Comparison of ENCODE assay signal across 21 cellular contexts in genomic region chr7:150781961-150782360, GRCh38. TPM values are rescaled to one million over a fixed set of nuclear protein-coding genes. Genes with fewer than 3 reads are reported as not detected.
"Had no signal": no experiment of that assay in that cellular context is flagged by ENCODE, and none has a peak within 500 bp of the region (broad histone marks: within the 10 kb centered on the region; RNA-seq: fewer than 3 reads in every experiment).

No MANE protein-coding gene starts in this region.

- H3K27ac ChIP-seq: ascending aorta had no signal

- ATAC-seq: activated T-cell treated with anti-CD3 and anti-CD28 coated beads, Interleukin-2, amount 50 U/mL, for 72 hours; esophagus mucosa had no signal

- H3K4me3 ChIP-seq: ascending aorta had no signal

- H3K36me3 ChIP-seq: ascending aorta had no signal

- H3K4me1 ChIP-seq: ascending aorta had no signal

- H3K27me3 ChIP-seq: ascending aorta had no signal

- H3K36me3 Mint-ChIP-seq: activated naive CD4-positive, alpha-beta T cell treated with anti-CD3 and anti-CD28 coated beads, Interleukin-2, amount 50 U/mL, for 24 hours; immature natural killer cell; type B pancreatic cell had no signal

- H3K4me3 Mint-ChIP-seq: activated naive CD4-positive, alpha-beta T cell treated with anti-CD3 and anti-CD28 coated beads, Interleukin-2, amount 50 U/mL, for 24 hours; activated T-cell treated with anti-CD3 and anti-CD28 coated beads, Interleukin-2, amount 50 U/mL, for 72 hours; central memory CD8-positive, alpha-beta T cell; immature natural killer cell; nephron progenitor cell; T-helper 1 cell treated with Interleukin-12 subunit alpha and Interleukin-12 subunit beta and Interleukin-4 antibody, amounts not matched to agents 30 μg/mL and 1 μg/mL, for 36 hours; type B pancreatic cell had no signal

- DNase-seq: activated CD4-positive, CD25-positive, alpha-beta regulatory T cell treated with anti-CD3 and anti-CD28 coated beads, Interleukin-2, amount 50 U/mL, for 72 hours; activated CD8-positive, alpha-beta memory T cell treated with anti-CD3 and anti-CD28 coated beads for 24 hours; activated gamma-delta T cell; activated T-cell treated with anti-CD3 and anti-CD28 coated beads, Interleukin-2, amount 50 U/mL, for 72 hours; cortex of kidney; effector CD8-positive, alpha-beta T cell; immature natural killer cell; kidney glomerular epithelial cell; mesendoderm; nephron progenitor cell; occipital lobe; posterior cingulate gyrus; stimulated activated CD4-positive, alpha-beta T cell treated with anti-CD3 and anti-CD28 coated beads, Interleukin-2, amount 100 ng/mL, for 24 hours; stimulated activated naive CD4-positive, alpha-beta T cell treated with Interleukin-2 at 50 U/mL for 16 hours had no signal

- H3K9me3 ChIP-seq: ascending aorta had no signal

- H3K27ac Mint-ChIP-seq: activated naive CD4-positive, alpha-beta T cell treated with anti-CD3 and anti-CD28 coated beads, Interleukin-2, amount 50 U/mL, for 24 hours; activated T-cell treated with anti-CD3 and anti-CD28 coated beads, Interleukin-2, amount 50 U/mL, for 72 hours; nephron progenitor cell; T-helper 1 cell treated with Interleukin-12 subunit alpha and Interleukin-12 subunit beta and Interleukin-4 antibody, amounts not matched to agents 30 μg/mL and 1 μg/mL, for 36 hours; type B pancreatic cell had no signal

- H3K9me3 Mint-ChIP-seq: activated naive CD4-positive, alpha-beta T cell treated with anti-CD3 and anti-CD28 coated beads, Interleukin-2, amount 50 U/mL, for 24 hours; activated T-cell treated with anti-CD3 and anti-CD28 coated beads, Interleukin-2, amount 50 U/mL, for 72 hours; central memory CD8-positive, alpha-beta T cell; immature natural killer cell; nephron progenitor cell; T-helper 1 cell treated with Interleukin-12 subunit alpha and Interleukin-12 subunit beta and Interleukin-4 antibody, amounts not matched to agents 30 μg/mL and 1 μg/mL, for 36 hours; type B pancreatic cell had no signal

RNA-seq across cellular contexts. Expression of gene TMEM176B, which starts 18.2 kb away (rescaled TPM):
- total RNA-seq: activated T-cell treated with anti-CD3 and anti-CD28 coated beads, Interleukin-2, amount 50 U/mL, for 72 hours had no signal

RNA-seq across cellular contexts. Expression of gene TMEM176A, which starts 18.6 kb away (rescaled TPM):
- total RNA-seq: fibroblast of villous mesenchyme had no signal

RNA-seq across cellular contexts. Expression of gene GIMAP5, which starts 44.7 kb away (rescaled TPM):
- total RNA-seq: fibroblast of villous mesenchyme had no signal
